Comparison of ENCODE assay signal across 2 cellular contexts in the genomic region with DNA sequence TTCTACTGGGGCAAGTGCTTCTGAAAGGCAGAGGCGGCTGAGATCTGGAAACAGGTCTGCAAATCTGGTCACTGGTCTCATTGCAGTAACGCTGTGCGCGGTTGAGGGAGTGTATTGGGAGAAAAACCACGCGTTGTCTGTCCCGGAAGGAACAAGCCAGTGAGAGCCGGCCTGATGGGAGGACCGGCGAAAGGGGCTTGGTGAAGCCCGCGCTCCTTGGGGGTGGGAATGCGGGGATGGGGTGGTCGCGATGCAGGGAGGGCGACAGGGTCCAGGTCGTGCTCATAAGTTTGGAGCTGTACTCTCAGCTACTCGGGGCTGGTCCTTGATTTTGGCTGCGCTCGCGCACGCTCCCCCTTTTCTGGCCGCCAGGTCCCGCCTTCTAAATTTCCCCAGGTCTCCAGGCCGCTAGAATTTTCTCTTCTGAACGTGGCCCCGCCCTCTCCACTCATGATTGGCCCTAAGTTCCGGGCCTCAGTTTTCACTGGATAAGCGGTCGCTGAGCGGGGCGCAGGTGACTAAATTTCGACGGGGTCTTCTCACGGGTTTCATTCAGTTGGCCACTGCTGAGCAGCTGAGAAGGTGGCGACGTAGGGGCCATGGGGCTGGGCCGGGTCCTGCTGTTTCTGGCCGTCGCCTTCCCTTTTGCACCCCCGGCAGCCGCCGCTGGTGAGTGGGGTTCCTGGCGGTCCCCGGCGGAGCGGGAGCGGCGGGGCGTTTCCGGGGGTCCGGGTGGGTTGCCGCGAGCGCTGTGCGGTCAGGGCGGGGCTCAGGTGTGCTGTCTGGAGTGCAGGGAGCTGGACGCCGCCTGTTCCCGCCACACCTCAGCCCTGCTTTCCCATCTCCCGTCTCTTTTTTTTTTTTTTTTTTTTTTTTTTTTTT.
A peak's percentile ranks its signal among the peaks of the same experiment; 100 is the strongest.
TF ChIP-seq lines count a peak whose summit lies in the region.

A gene (plus strand): TSS at position 551 of the 882 bp plus-strand sequence. CDS start 49 bp downstream, at position 600.

TF ChIP-seq in GM12891, 5 proteins besides CTCF, POLR2A, EP300 and RAD21:
- no peak for TF ChIP-seq POLR2AphosphoS5 (IDR thresholded peaks at IDR 0.05; ENCODE audit: low read depth, low read length)
- no peak for TF ChIP-seq TAF1 (IDR thresholded peaks at IDR 0.05; ENCODE audit: low read depth, low read length)

TF ChIP-seq in H1, 55 proteins besides CTCF, POLR2A, EP300 and RAD21:
- TF ChIP-seq ZNF274 (IDR thresholded peaks at IDR 0.05; ENCODE audit: borderline replicate concordance, extremely low read depth, low read length) (no peak), JUND (IDR thresholded peaks at IDR 0.05; ENCODE audit: low read length) (no peak), TAF7 (optimal IDR thresholded peaks at IDR 0.05; ENCODE audit: borderline replicate concordance, low read depth, low read length) (peak; percentile 67), JUN (IDR thresholded peaks at IDR 0.05; ENCODE audit: low read depth, low read length) (no peak), NRF1 (IDR thresholded peaks at IDR 0.05; ENCODE audit: low read depth, low read length) (peak; percentile 22; the same call in 1 of the 2 replicates), FOSL1 (IDR thresholded peaks at IDR 0.05; ENCODE audit: insufficient read depth, low read depth, low read length) (no peak), CREB1 (IDR thresholded peaks at IDR 0.05) (0 out of 2 replicates have a peak, but pooled peaks have one; percentile 8), POLR2AphosphoS5 (IDR thresholded peaks at IDR 0.05; ENCODE audit: low read depth, low read length) (0 out of 2 replicates have a peak, but pooled peaks have one; percentile 63), GTF2F1 (IDR thresholded peaks at IDR 0.05; ENCODE audit: borderline replicate concordance, low read depth, low read length) (no peak), SP1 (IDR thresholded peaks at IDR 0.05; ENCODE audit: low read depth, low read length) (peak; percentile 52; the same call in 1 of the 2 replicates), HDAC2 (IDR thresholded peaks at IDR 0.05; ENCODE audit: borderline replicate concordance in 1 of 2, low read depth in 2 of 2, low read length in 2 of 2) (0 out of 4 replicates have a peak, but pooled peaks of 1 of the 2 experiments have one; percentile 49), CTBP2 (IDR thresholded peaks at IDR 0.05; ENCODE audit: borderline replicate concordance, insufficient read depth, insufficient read length, low read length) (no peak), PHF8 (conservative IDR thresholded peaks at IDR 0.05; ENCODE audit: low read depth, low read length) (peak; percentile 54; the same call in 1 of the 2 replicates), KDM1A (IDR thresholded peaks at IDR 0.05; ENCODE audit: borderline replicate concordance, low read length) (peak; percentile 47; the same call in 1 of the 2 replicates), ASH2L (IDR thresholded peaks at IDR 0.05; ENCODE audit: low read length) (peak; percentile 18), TBP (IDR thresholded peaks at IDR 0.05; ENCODE audit: low read depth, low read length) (peak; percentile 87), KDM4A (IDR thresholded peaks at IDR 0.05; ENCODE audit: low read depth, low read length, severe bottlenecking) (peak; percentile 77), TAF1 (IDR thresholded peaks at IDR 0.05; ENCODE audit: low read depth, low read length) (peak; percentile 92)
- TF ChIP-seq, protein P1, sequence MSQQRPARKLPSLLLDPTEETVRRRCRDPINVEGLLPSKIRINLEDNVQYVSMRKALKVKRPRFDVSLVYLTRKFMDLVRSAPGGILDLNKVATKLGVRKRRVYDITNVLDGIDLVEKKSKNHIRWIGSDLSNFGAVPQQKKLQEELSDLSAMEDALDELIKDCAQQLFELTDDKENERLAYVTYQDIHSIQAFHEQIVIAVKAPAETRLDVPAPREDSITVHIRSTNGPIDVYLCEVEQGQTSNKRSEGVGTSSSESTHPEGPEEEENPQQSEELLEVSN (IDR thresholded peaks at IDR 0.05): peak; percentile 75
- TF ChIP-seq, protein P2, sequence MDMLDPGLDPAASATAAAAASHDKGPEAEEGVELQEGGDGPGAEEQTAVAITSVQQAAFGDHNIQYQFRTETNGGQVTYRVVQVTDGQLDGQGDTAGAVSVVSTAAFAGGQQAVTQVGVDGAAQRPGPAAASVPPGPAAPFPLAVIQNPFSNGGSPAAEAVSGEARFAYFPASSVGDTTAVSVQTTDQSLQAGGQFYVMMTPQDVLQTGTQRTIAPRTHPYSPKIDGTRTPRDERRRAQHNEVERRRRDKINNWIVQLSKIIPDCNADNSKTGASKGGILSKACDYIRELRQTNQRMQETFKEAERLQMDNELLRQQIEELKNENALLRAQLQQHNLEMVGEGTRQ (IDR thresholded peaks at IDR 0.05; ENCODE audit: low read length): no peak
